Comparison of ENCODE assay signal across 1 cellular context in the genomic region with DNA sequence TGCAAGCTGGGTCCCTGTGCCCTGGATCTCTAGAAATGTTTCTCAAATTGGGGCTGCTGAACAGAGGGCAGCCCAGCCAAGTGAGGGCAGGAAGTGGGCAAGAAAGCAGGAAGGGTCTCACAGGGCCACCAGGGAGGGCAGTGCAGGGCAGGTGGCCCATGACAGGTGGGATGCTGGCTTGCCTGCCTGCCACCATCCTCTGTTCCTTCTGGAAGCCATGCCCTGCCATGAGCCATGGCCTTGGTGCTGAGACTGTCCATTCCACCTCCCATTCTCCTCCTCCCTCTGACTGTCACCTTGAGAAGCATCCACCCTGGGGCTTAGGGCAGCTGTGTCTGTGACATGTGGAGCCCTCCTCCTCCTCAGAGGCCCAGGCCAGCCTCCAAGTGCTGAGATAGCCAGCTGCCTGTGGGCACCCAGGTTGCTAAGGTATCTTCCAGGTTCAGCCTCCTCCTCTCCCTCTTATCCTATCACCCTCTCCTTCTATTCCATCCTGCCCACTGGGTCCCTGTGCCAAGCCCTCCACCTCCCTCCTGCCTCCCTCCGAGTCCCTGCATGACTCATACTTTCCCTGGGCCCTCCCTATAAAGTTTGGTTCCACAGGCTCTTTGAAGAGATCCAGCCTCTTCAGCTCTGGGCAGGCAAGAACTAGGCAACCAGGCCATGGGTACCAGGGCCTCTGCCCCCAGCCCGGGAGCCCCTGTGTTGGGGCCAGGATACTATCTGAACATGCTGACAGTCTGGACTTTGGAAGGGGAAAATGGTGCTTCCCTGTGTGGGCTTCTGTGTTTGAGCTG.
TF ChIP-seq lines count a peak whose summit lies in the region.

No MANE protein-coding gene starts in this region.

TF ChIP-seq in WTC11, 78 proteins besides CTCF, POLR2A, EP300 and RAD21 (continued from another document):
- TF ChIP-seq GRHL2 (CRISPR knock-in tag; IDR thresholded peaks at IDR 0.05; ENCODE audit: insufficient replicate concordance, severe bottlenecking) (no peak), PRRX2 (CRISPR knock-in tag; IDR thresholded peaks at IDR 0.05) (no peak), ZNF423 (CRISPR knock-in tag; IDR thresholded peaks at IDR 0.05) (no peak), ZNF263 (CRISPR knock-in tag; IDR thresholded peaks at IDR 0.05; ENCODE audit: low read depth) (no peak), STAT6 (CRISPR knock-in tag; conservative IDR thresholded peaks at IDR 0.05; ENCODE audit: low read depth) (no peak)
- TF ChIP-seq, protein P1, sequence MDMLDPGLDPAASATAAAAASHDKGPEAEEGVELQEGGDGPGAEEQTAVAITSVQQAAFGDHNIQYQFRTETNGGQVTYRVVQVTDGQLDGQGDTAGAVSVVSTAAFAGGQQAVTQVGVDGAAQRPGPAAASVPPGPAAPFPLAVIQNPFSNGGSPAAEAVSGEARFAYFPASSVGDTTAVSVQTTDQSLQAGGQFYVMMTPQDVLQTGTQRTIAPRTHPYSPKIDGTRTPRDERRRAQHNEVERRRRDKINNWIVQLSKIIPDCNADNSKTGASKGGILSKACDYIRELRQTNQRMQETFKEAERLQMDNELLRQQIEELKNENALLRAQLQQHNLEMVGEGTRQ (CRISPR knock-in tag; IDR thresholded peaks at IDR 0.05), result no peak
